Comparison of ENCODE assay signal across 8 cellular contexts in genomic region chr10:56360583-56360966, GRCh38. TPM values are rescaled to one million over a fixed set of nuclear protein-coding genes. Genes with fewer than 3 reads are reported as not detected.
DNase-seq lines count a peak whose midpoint lies in the region; ATAC-seq and TF ChIP-seq lines count a peak whose summit lies in the region.

No MANE protein-coding gene starts in this region.

- in situ Hi-C loops in G401 (cut with HindIII; ENCODE audit: low sequenced_read_pairs) = no loop called here

- no peaks in the 10 kb centered on the region for H3F3A ChIP-seq in Loucy (ENCODE audit: low read depth)

- H3K27ac Mint-ChIP-seq in effector memory CD8-positive, alpha-beta T cell = peak overlapping the region; percentile 86
- H3K27ac Mint-ChIP-seq in nephron progenitor cell = peak overlapping the region; percentile 96

- no peaks in the 10 kb centered on the region for H3K27me3 Mint-ChIP-seq in effector memory CD8-positive, alpha-beta T cell
- no peaks in the 10 kb centered on the region for H3K27me3 Mint-ChIP-seq in nephron progenitor cell (ENCODE audit: low read depth, poor library complexity)

- no peak for TF ChIP-seq CTCF in Loucy (conservative IDR thresholded peaks at IDR 0.05; ENCODE audit: low read length)
- TF ChIP-seq CTCF in nephron progenitor cell (IDR thresholded peaks at IDR 0.05) = no peak

- H3K4me3 ChIP-seq in BLaER1 (peak overlapping the region; percentile 81), Loucy (ENCODE audit: low read length, poor library complexity, severe bottlenecking) (peak overlapping the region; percentile 100)

- no peaks in the 10 kb centered on the region for H3K9me3 Mint-ChIP-seq in effector memory CD8-positive, alpha-beta T cell
- no peaks in the 10 kb centered on the region for H3K9me3 Mint-ChIP-seq in nephron progenitor cell

- H3K9me3 ChIP-seq in BLaER1 (no peaks in the 10 kb centered on the region), Loucy (ENCODE audit: insufficient read depth, low read depth, low read length) (no peaks in the 10 kb centered on the region)

- H3K36me3 Mint-ChIP-seq in effector memory CD8-positive, alpha-beta T cell (ENCODE audit: insufficient read depth) = peaks cover 16% of the 10 kb centered on the region
- peaks cover 52% of the 10 kb centered on the region for H3K36me3 Mint-ChIP-seq in nephron progenitor cell (ENCODE audit: low read depth)

- H3K27me3 ChIP-seq in BLaER1 (no peaks in the 10 kb centered on the region), Loucy (ENCODE audit: insufficient read depth, low read length, poor library complexity, severe bottlenecking) (no peaks in the 10 kb centered on the region)

- H3K79me2 ChIP-seq in Loucy (ENCODE audit: insufficient read depth, low read length) = peaks cover 64% of the 10 kb centered on the region

- peaks cover 18 to 25% of the 10 kb centered on the region in 2 donors for H3K4me1 Mint-ChIP-seq in effector memory CD8-positive, alpha-beta T cell (ENCODE audit: low read depth in 2 of 2)
- H3K4me1 Mint-ChIP-seq in nephron progenitor cell = peaks cover 36% of the 10 kb centered on the region

- H3K4me1 ChIP-seq in BLaER1 (peaks cover 38% of the 10 kb centered on the region), Loucy (ENCODE audit: insufficient read depth, low read length, poor library complexity, severe bottlenecking) (peaks cover 21% of the 10 kb centered on the region)

- H3K36me3 ChIP-seq in BLaER1 = peaks cover 30% of the 10 kb centered on the region
- peaks cover 17% of the 10 kb centered on the region; the same call in 1 of the 2 replicates for H3K36me3 ChIP-seq in Loucy (ENCODE audit: insufficient read depth, low read length)

- ATAC-seq in effector memory CD8-positive, alpha-beta T cell (replicated peaks) = no peak
- ATAC-seq in HG02588 (IDR thresholded peaks at IDR 0.05; ENCODE audit: unreplicated experiment) = no peak
- no peak for ATAC-seq in GM19397 (IDR thresholded peaks at IDR 0.05; ENCODE audit: unreplicated experiment)

- peak overlapping the region; percentile 89 to 92 for H3K4me3 Mint-ChIP-seq in effector memory CD8-positive, alpha-beta T cell
- peak overlapping the region; percentile 96 for H3K4me3 Mint-ChIP-seq in nephron progenitor cell

- peak overlapping the region; percentile 89 for H3K27ac ChIP-seq in BLaER1

- H3K4me2 ChIP-seq in BLaER1 = peak overlapping the region; percentile 94
- peak overlapping the region; percentile 94 for H3K4me2 ChIP-seq in Loucy (ENCODE audit: low read depth, low read length, poor library complexity, severe bottlenecking)

- H4K20me1 ChIP-seq in BLaER1 (no peaks in the 10 kb centered on the region), Loucy (ENCODE audit: insufficient read depth, low read length, poor library complexity, severe bottlenecking) (peaks cover 8% of the 10 kb centered on the region)

- no peaks in the 10 kb centered on the region for H3K9me2 ChIP-seq in Loucy (replicated peaks; ENCODE audit: low read depth, low read length)

- no peak for DNase-seq in effector memory CD8-positive, alpha-beta T cell
- DNase-seq in nephron progenitor cell (peak; percentile 10), NCI-H187 treated with DMSO at 0.1 percent for 48 hours (lab: John Stamatoyannopoulos, UW) (no peak), G401 (ENCODE audit: low spot score) (no peak)

- H3K9ac ChIP-seq in BLaER1 (peak overlapping the region; percentile 92), Loucy (ENCODE audit: low read depth, low read length, poor library complexity, severe bottlenecking) (peak overlapping the region; percentile 97)

- H2AFZ ChIP-seq in Loucy (ENCODE audit: low read length) = peak overlapping the region; percentile 89

RNA-seq across cellular contexts. Expression of gene ZWINT, which starts 0.5 kb away (rescaled TPM):
- total RNA-seq in G401 (2014; rRNA removed; shearing (Covaris generic)) = 92.9 and 98.6 TPM in 2 replicates
